8 cellular contexts compared by ENCODE assay signal in genomic region chr12:7933255-7933726, GRCh38. TPM values are rescaled to one million over a fixed set of nuclear protein-coding genes. Genes with fewer than 3 reads are reported as not detected.
DNase-seq lines count a peak whose midpoint lies in the region; ATAC-seq and TF ChIP-seq lines count a peak whose summit lies in the region.

No MANE protein-coding gene starts in this region.

- intact Hi-C loops in colonic mucosa (cut with DNase I), result loop anchor here (2.0 kb wide), 1 partner anchor 62 kb away; no protein-coding TSS in a partner anchor

- peak; percentile 53 for TF ChIP-seq CTCF in colonic mucosa (IDR thresholded peaks at IDR 0.05)

- no peaks in the 10 kb centered on the region for H3K36me3 ChIP-seq in colonic mucosa

- no peaks in the 10 kb centered on the region for H3K9me3 ChIP-seq in colonic mucosa

- no peaks in the 10 kb centered on the region for H3K4me1 ChIP-seq in colonic mucosa

- H3K4me3 ChIP-seq in colonic mucosa, result peak overlapping the region; percentile 46

- H3K27me3 ChIP-seq in colonic mucosa, result no peaks in the 10 kb centered on the region

- in situ Hi-C loops in ACHN (cut with HindIII; ENCODE audit: low pct_ligation_motif_present, low pct_unique_long_range_greater_than_20kb, low sequenced_read_pairs), result no loop called here

- H3K9ac ChIP-seq in colonic mucosa (ENCODE audit: low read depth in 2 of 2, low read length in 2 of 2), result peak overlapping the region in 1 of 2 donors; percentile 30

- ATAC-seq in GM18520 (IDR thresholded peaks at IDR 0.05; ENCODE audit: unreplicated experiment), result peak; percentile 71
- ATAC-seq in HG03064 (IDR thresholded peaks at IDR 0.05; ENCODE audit: low read depth, unreplicated experiment), result peak; percentile 71
- ATAC-seq in left lobe of liver, result peak; percentile 96

- DNase-seq in ACHN (peak; percentile 98), NCI-H2171 treated with DMSO at 0.1 percent for 48 hours (lab: John Stamatoyannopoulos, UW) (peak; percentile 99), colonic mucosa (peak; percentile 59), left lobe of liver (ENCODE audit: low spot score) (peak; percentile 61)
- peak; percentile 72 for DNase-seq in activated CD4-positive, CD25-positive, alpha-beta regulatory T cell treated with anti-CD3 and anti-CD28 coated beads, Interleukin-2, amount 50 U/mL, for 16 hours (ENCODE audit: low read depth, low spot score)
- peak; percentile 60 to 69 for DNase-seq in stimulated activated CD4-positive, alpha-beta T cell treated with anti-CD3 and anti-CD28 coated beads, Interleukin-1b, Interleukin-23, amount 100 ng/mL, for 4 hours (ENCODE audit: low read depth in 2 of 2)

- peak overlapping the region; percentile 50 for H3K27ac ChIP-seq in colonic mucosa

RNA-seq across cellular contexts. Expression of gene SLC2A3, which starts 2.7 kb away (rescaled TPM):
- 10 to 100 TPM; 21.6 to 29.0 TPM for total RNA-seq in colonic mucosa
- 9.4 TPM for total RNA-seq in left lobe of liver

Comparison
In these comparisons a context has a peak if more than half of its experiments do, and no peak if none do; other contexts are left out.
1. Peak in every context shown above with its lines: DNase-seq, ATAC-seq, H3K4me3 ChIP-seq and H3K27ac ChIP-seq.